ENCODE assay signal across 16 cellular contexts in the genomic region with DNA sequence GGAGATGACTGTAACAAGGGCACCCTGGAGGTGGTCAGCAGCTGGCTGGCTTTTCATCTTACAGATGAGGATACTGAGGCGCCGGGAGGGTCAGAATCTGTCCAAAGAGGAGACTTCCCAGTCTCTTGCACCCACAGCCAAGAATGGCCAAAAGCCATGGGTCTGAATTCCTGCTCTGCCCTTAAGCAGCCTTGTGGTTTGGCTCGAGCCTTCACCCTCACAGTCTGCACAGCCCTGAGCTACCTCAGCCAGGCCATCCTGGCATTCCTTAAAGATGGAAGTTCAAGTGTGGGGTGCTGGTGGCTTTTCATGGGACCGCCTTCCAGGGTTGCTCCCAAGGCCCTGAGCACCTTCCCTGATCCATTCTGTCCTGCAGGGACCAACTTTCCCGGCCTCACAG. TPM values are rescaled to one million over a fixed set of nuclear protein-coding genes. Genes with fewer than 3 reads are reported as not detected.
"Had no signal": no experiment of that assay in that cellular context is flagged by ENCODE, and none has a peak within 500 bp of the region (broad histone marks: within the 10 kb centered on the region; RNA-seq: fewer than 3 reads in every experiment).

No MANE protein-coding gene starts in this region.

- ATAC-seq: gastroesophageal sphincter; naive thymus-derived CD8-positive, alpha-beta T cell; stimulated activated effector memory CD8-positive, alpha-beta T cell treated with anti-CD3 and anti-CD28 coated beads, Interleukin-12 subunit alpha, Interleukin-12 subunit beta, amount 100 ng/mL, for 72 hours had no signal

- H3K4me1 ChIP-seq: gastroesophageal sphincter had no signal

- H3K27me3 ChIP-seq: gastroesophageal sphincter had no signal

- H3K36me3 ChIP-seq: gastroesophageal sphincter, thoracic aorta had no signal

- H3K27me3 Mint-ChIP-seq: activated CD4-positive, alpha-beta T cell treated with anti-CD3 and anti-CD28 coated beads, Interleukin-2, amount 10 ng/mL, durations not matched to agents 7 days and 5 days; activated naive CD8-positive, alpha-beta T cell treated with anti-CD3 and anti-CD28 coated beads for 36 hours; effector memory CD8-positive, alpha-beta T cell; naive thymus-derived CD8-positive, alpha-beta T cell had no signal

- H3K27ac Mint-ChIP-seq: activated CD4-positive, alpha-beta T cell treated with anti-CD3 and anti-CD28 coated beads, Interleukin-2, amount 10 ng/mL, durations not matched to agents 7 days and 5 days; activated naive CD8-positive, alpha-beta T cell treated with anti-CD3 and anti-CD28 coated beads for 36 hours; stimulated activated effector memory CD8-positive, alpha-beta T cell treated with anti-CD3 and anti-CD28 coated beads, Interleukin-12 subunit alpha, Interleukin-12 subunit beta, amount 100 ng/mL, for 72 hours had no signal

- H3K9me3 Mint-ChIP-seq: activated CD4-positive, alpha-beta T cell treated with anti-CD3 and anti-CD28 coated beads, Interleukin-2, amount 10 ng/mL, durations not matched to agents 7 days and 5 days; activated naive CD8-positive, alpha-beta T cell treated with anti-CD3 and anti-CD28 coated beads for 36 hours; effector memory CD8-positive, alpha-beta T cell; naive thymus-derived CD8-positive, alpha-beta T cell; stimulated activated effector memory CD8-positive, alpha-beta T cell treated with anti-CD3 and anti-CD28 coated beads, Interleukin-12 subunit alpha, Interleukin-12 subunit beta, amount 100 ng/mL, for 72 hours had no signal

- H3K36me3 Mint-ChIP-seq: activated naive CD8-positive, alpha-beta T cell treated with anti-CD3 and anti-CD28 coated beads for 36 hours; naive thymus-derived CD8-positive, alpha-beta T cell; stimulated activated effector memory CD8-positive, alpha-beta T cell treated with anti-CD3 and anti-CD28 coated beads, Interleukin-12 subunit alpha, Interleukin-12 subunit beta, amount 100 ng/mL, for 72 hours had no signal

- H3K4me3 Mint-ChIP-seq: activated CD4-positive, alpha-beta T cell treated with anti-CD3 and anti-CD28 coated beads, Interleukin-2, amount 10 ng/mL, durations not matched to agents 7 days and 5 days; activated naive CD8-positive, alpha-beta T cell treated with anti-CD3 and anti-CD28 coated beads for 36 hours; effector memory CD8-positive, alpha-beta T cell; naive thymus-derived CD8-positive, alpha-beta T cell; stimulated activated effector memory CD8-positive, alpha-beta T cell treated with anti-CD3 and anti-CD28 coated beads, Interleukin-12 subunit alpha, Interleukin-12 subunit beta, amount 100 ng/mL, for 72 hours had no signal

- H3K27ac ChIP-seq: epithelial cell of prostate, gastroesophageal sphincter, thoracic aorta had no signal

- H3K9me3 ChIP-seq: gastroesophageal sphincter, thoracic aorta had no signal

- DNase-seq: activated CD4-positive, alpha-beta T cell treated with anti-CD3 and anti-CD28 coated beads, Interleukin-2, amount 10 ng/mL, durations not matched to agents 7 days and 5 days; activated CD8-positive, alpha-beta memory T cell treated with anti-CD3 and anti-CD28 coated beads for 24 hours; activated naive CD8-positive, alpha-beta T cell treated with anti-CD3 and anti-CD28 coated beads for 36 hours; cerebellar nuclear complex; dermis blood vessel endothelial cell; effector memory CD8-positive, alpha-beta T cell; islet precursor cell; naive thymus-derived CD8-positive, alpha-beta T cell; posterior cingulate gyrus; retina; T-helper 2 cell had no signal

- H3K4me3 ChIP-seq: gastroesophageal sphincter, thoracic aorta had no signal

RNA-seq across cellular contexts. Expression of a gene that starts 59.2 kb away (rescaled TPM):
- total RNA-seq: dermis blood vessel endothelial cell, fibroblast of lung had no signal
